1 cellular context compared by ENCODE assay signal in the genomic region with DNA sequence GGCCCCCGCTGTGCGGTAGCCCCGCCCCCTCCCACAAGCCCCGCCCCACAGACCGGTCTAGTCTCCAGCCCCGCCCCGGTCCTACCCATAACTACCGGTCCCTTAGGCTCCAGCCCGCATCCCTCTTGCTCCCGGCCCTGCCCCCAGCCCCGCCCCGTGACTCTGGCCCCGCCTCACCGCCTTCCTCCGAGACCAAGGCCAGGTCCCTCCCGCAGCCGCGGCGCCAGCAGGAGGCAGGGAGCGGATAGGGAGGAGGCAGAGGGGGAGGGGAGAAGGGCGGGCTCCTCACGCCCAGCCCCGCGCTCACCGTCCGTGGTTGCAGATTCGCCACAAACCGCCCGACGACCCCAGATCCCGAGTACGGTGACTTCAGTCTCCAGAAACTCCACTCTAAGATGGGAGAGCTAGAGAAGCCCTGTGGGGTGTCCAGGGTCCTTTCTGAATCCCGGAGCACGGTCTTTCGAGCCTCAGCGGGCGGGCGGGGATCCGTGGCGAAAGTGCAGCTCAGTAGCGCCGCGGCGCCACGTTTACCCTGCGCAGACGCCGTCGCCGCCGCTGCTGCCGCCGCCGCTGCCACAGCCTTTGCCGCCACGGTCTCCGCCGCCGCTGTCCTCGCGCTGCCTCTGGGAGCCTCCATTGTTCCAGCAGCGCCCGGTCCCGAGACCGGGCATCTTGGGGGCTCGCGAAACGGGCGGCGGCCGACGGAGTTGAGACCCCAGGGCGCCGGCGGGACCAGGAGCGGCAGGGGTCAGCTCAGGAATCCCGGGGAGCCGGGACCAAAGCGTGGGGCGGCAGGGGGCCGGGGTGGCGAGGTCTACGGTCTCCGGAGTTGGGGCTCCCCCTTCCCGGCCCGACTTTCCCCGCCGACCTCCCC.
TF ChIP-seq lines count a peak whose summit lies in the region.

A gene with protein sequence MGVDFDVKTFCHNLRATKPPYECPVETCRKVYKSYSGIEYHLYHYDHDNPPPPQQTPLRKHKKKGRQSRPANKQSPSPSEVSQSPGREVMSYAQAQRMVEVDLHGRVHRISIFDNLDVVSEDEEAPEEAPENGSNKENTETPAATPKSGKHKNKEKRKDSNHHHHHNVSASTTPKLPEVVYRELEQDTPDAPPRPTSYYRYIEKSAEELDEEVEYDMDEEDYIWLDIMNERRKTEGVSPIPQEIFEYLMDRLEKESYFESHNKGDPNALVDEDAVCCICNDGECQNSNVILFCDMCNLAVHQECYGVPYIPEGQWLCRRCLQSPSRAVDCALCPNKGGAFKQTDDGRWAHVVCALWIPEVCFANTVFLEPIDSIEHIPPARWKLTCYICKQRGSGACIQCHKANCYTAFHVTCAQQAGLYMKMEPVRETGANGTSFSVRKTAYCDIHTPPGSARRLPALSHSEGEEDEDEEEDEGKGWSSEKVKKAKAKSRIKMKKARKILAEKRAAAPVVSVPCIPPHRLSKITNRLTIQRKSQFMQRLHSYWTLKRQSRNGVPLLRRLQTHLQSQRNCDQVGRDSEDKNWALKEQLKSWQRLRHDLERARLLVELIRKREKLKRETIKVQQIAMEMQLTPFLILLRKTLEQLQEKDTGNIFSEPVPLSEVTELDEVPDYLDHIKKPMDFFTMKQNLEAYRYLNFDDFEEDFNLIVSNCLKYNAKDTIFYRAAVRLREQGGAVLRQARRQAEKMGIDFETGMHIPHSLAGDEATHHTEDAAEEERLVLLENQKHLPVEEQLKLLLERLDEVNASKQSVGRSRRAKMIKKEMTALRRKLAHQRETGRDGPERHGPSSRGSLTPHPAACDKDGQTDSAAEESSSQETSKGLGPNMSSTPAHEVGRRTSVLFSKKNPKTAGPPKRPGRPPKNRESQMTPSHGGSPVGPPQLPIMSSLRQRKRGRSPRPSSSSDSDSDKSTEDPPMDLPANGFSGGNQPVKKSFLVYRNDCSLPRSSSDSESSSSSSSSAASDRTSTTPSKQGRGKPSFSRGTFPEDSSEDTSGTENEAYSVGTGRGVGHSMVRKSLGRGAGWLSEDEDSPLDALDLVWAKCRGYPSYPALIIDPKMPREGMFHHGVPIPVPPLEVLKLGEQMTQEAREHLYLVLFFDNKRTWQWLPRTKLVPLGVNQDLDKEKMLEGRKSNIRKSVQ (N-terminal part only) (plus strand): TSS at position 530 of the 874 bp plus-strand sequence. CDS start 2,406 bp downstream, outside the sequence.

TF ChIP-seq in HEK293, 187 proteins besides CTCF, POLR2A, EP300 and RAD21 (continued from another document and continues in another):
- TF ChIP-seq, protein P1, sequence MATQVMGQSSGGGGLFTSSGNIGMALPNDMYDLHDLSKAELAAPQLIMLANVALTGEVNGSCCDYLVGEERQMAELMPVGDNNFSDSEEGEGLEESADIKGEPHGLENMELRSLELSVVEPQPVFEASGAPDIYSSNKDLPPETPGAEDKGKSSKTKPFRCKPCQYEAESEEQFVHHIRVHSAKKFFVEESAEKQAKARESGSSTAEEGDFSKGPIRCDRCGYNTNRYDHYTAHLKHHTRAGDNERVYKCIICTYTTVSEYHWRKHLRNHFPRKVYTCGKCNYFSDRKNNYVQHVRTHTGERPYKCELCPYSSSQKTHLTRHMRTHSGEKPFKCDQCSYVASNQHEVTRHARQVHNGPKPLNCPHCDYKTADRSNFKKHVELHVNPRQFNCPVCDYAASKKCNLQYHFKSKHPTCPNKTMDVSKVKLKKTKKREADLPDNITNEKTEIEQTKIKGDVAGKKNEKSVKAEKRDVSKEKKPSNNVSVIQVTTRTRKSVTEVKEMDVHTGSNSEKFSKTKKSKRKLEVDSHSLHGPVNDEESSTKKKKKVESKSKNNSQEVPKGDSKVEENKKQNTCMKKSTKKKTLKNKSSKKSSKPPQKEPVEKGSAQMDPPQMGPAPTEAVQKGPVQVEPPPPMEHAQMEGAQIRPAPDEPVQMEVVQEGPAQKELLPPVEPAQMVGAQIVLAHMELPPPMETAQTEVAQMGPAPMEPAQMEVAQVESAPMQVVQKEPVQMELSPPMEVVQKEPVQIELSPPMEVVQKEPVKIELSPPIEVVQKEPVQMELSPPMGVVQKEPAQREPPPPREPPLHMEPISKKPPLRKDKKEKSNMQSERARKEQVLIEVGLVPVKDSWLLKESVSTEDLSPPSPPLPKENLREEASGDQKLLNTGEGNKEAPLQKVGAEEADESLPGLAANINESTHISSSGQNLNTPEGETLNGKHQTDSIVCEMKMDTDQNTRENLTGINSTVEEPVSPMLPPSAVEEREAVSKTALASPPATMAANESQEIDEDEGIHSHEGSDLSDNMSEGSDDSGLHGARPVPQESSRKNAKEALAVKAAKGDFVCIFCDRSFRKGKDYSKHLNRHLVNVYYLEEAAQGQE (tag by site-specific recombination; IDR thresholded peaks at IDR 0.05) = peak; percentile 75
- TF ChIP-seq ZNF311 (tag by site-specific recombination; IDR thresholded peaks at IDR 0.05; ENCODE audit: borderline replicate concordance) (no peak), SCRT2 (tag by site-specific recombination; IDR thresholded peaks at IDR 0.05) (0 out of 2 replicates have a peak, but pooled peaks have one; percentile 18), ZNF548 (tag by site-specific recombination; IDR thresholded peaks at IDR 0.05) (no peak), ZNF391 (tag by site-specific recombination; IDR thresholded peaks at IDR 0.05; ENCODE audit: borderline replicate concordance, low read depth) (peak; percentile 99), ZNF704 (tag by site-specific recombination; IDR thresholded peaks at IDR 0.05) (peak; percentile 45), ZNF76 (tag by site-specific recombination; IDR thresholded peaks at IDR 0.05; ENCODE audit: borderline replicate concordance, low read depth) (peak; percentile 88), ZNF26 (tag by site-specific recombination; IDR thresholded peaks at IDR 0.05) (0 out of 2 replicates have a peak, but pooled peaks have one; percentile 19), ZNF138 (tag by site-specific recombination; IDR thresholded peaks at IDR 0.05; ENCODE audit: borderline replicate concordance) (no peak), OVOL3 (tag by site-specific recombination; IDR thresholded peaks at IDR 0.05) (peak; percentile 90), ZFP69B (tag by site-specific recombination; IDR thresholded peaks at IDR 0.05) (peak; percentile 86), ZNF324 (tag by site-specific recombination; IDR thresholded peaks at IDR 0.05) (peak; percentile 99), TRIM28 (IDR thresholded peaks at IDR 0.05; ENCODE audit: borderline replicate concordance, low read length) (no peak), ZNF785 (tag by site-specific recombination; IDR thresholded peaks at IDR 0.05) (peak; percentile 96), ZNF529 (tag by site-specific recombination; IDR thresholded peaks at IDR 0.05; ENCODE audit: insufficient replicate concordance) (no peak), ZNF426 (tag by site-specific recombination; IDR thresholded peaks at IDR 0.05) (no peak), ZNF610 (tag by site-specific recombination; IDR thresholded peaks at IDR 0.05; ENCODE audit: borderline replicate concordance) (peak; percentile 92), ZNF423 (tag by site-specific recombination; IDR thresholded peaks at IDR 0.05) (peak; percentile 65), ZSCAN30 (tag by site-specific recombination; IDR thresholded peaks at IDR 0.05) (peak; percentile 95), ZNF629 (tag by site-specific recombination; IDR thresholded peaks at IDR 0.05) (peak; percentile 93), ZNF664 (tag by site-specific recombination; IDR thresholded peaks at IDR 0.05) (peak; percentile 49; the same call in 1 of the 2 replicates), ZBTB49 (tag by site-specific recombination; IDR thresholded peaks at IDR 0.05; ENCODE audit: low read depth) (no peak), ZNF19 (tag by site-specific recombination; IDR thresholded peaks at IDR 0.05; ENCODE audit: low read depth) (no peak)
- TF ChIP-seq, protein P2, sequence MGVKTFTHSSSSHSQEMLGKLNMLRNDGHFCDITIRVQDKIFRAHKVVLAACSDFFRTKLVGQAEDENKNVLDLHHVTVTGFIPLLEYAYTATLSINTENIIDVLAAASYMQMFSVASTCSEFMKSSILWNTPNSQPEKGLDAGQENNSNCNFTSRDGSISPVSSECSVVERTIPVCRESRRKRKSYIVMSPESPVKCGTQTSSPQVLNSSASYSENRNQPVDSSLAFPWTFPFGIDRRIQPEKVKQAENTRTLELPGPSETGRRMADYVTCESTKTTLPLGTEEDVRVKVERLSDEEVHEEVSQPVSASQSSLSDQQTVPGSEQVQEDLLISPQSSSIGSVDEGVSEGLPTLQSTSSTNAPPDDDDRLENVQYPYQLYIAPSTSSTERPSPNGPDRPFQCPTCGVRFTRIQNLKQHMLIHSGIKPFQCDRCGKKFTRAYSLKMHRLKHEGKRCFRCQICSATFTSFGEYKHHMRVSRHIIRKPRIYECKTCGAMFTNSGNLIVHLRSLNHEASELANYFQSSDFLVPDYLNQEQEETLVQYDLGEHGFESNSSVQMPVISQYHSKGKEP (tag by site-specific recombination; IDR thresholded peaks at IDR 0.05) = peak; percentile 70
- TF ChIP-seq, protein P3, sequence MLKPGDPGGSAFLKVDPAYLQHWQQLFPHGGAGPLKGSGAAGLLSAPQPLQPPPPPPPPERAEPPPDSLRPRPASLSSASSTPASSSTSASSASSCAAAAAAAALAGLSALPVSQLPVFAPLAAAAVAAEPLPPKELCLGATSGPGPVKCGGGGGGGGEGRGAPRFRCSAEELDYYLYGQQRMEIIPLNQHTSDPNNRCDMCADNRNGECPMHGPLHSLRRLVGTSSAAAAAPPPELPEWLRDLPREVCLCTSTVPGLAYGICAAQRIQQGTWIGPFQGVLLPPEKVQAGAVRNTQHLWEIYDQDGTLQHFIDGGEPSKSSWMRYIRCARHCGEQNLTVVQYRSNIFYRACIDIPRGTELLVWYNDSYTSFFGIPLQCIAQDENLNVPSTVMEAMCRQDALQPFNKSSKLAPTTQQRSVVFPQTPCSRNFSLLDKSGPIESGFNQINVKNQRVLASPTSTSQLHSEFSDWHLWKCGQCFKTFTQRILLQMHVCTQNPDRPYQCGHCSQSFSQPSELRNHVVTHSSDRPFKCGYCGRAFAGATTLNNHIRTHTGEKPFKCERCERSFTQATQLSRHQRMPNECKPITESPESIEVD (tag by site-specific recombination; IDR thresholded peaks at IDR 0.05) = 0 out of 2 replicates have a peak, but pooled peaks have one; percentile 26
- TF ChIP-seq, protein P4, sequence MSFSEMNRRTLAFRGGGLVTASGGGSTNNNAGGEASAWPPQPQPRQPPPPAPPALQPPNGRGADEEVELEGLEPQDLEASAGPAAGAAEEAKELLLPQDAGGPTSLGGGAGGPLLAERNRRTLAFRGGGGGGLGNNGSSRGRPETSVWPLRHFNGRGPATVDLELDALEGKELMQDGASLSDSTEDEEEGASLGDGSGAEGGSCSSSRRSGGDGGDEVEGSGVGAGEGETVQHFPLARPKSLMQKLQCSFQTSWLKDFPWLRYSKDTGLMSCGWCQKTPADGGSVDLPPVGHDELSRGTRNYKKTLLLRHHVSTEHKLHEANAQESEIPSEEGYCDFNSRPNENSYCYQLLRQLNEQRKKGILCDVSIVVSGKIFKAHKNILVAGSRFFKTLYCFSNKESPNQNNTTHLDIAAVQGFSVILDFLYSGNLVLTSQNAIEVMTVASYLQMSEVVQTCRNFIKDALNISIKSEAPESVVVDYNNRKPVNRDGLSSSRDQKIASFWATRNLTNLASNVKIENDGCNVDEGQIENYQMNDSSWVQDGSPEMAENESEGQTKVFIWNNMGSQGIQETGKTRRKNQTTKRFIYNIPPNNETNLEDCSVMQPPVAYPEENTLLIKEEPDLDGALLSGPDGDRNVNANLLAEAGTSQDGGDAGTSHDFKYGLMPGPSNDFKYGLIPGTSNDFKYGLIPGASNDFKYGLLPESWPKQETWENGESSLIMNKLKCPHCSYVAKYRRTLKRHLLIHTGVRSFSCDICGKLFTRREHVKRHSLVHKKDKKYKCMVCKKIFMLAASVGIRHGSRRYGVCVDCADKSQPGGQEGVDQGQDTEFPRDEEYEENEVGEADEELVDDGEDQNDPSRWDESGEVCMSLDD (tag by site-specific recombination; IDR thresholded peaks at IDR 0.05) = peak; percentile 76
